Comparison of ENCODE assay signal across 9 cellular contexts in the genomic region with DNA sequence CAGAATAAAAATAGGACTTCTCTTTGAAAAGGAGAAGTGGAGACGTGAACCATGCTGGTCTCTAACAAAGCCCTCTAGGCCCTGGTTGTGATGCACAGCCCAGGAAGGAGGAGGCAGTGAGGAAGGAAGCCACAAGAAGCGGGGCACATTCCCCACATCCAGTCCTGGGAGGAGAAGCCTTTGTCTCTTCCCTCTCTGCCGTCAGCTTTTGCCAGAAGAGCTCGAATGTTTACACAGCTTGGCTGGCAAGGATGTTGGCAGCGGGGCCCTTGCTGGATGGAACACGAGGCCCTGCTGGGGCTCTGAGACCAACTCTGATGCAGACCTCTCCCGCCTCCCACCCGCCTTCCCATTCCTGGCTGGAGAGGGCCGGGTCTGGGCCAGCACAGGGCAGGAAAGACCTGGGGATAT.
DNase-seq lines count a peak whose midpoint lies in the region; ATAC-seq, FAIRE-seq and TF ChIP-seq lines count a peak whose summit lies in the region.
"Had no signal": no experiment of that assay in that cellular context is flagged by ENCODE, and none has a peak within 500 bp of the region (broad histone marks: within the 10 kb centered on the region; RNA-seq: fewer than 3 reads in every experiment).

No MANE protein-coding gene starts in this region.

- CTCF ChIA-PET in OCI-LY7 (lab: Charles Lee; ENCODE audit: unreplicated experiment), result no interaction called here

- H3K4me3 ChIP-seq in heart right ventricle, result no peak overlapping the region
- peak overlapping the region in 1 of 3 donors; percentile 0 for H3K4me3 ChIP-seq in skeletal muscle tissue (ENCODE audit: low read length in 3 of 3)
- H3K4me3 ChIP-seq in OCI-LY7 (ENCODE audit: low read depth, low read length, poor library complexity, severe bottlenecking), result no peak overlapping the region
- no peak overlapping the region for H3K4me3 ChIP-seq in small intestine (ENCODE audit: low read depth in 1 of 2, low read length in 2 of 2)

- intact Hi-C loops in heart right ventricle (cut with DNase I) (no loop called here), OCI-LY7 (cut with micrococcal nuclease; ENCODE audit: unreplicated experiment) (no loop called here)

- ATAC-seq in heart right ventricle (peak in 7 of 8 donors; percentile 66 to 81 (median 73)), GM18520 (IDR thresholded peaks at IDR 0.05; ENCODE audit: unreplicated experiment) (no peak)

- POLR2A ChIA-PET in OCI-LY7 (lab: Charles Lee), result no interaction called here

- peak; percentile 3 for DNase-seq in KBM-7
- DNase-seq in NOMO-1 treated with DMSO at 0.1 percent for 48 hours (lab: John Stamatoyannopoulos, UW; ENCODE audit: unreplicated experiment), result peak; percentile 50
- peak; percentile 39 to 42 for DNase-seq in heart right ventricle
- DNase-seq in OCI-LY7 (ENCODE audit: low spot score), result no peak
- DNase-seq in small intestine, result no peak

- no peak overlapping the region for H2AFZ ChIP-seq in OCI-LY7 (ENCODE audit: low read length)

- no peaks in the 10 kb centered on the region for H3K79me2 ChIP-seq in OCI-LY7 (ENCODE audit: insufficient read depth, low read depth, low read length)

- H3K27ac ChIP-seq in heart right ventricle, result peak overlapping the region in 2 of 10 donors; percentile 19 to 37
- H3K27ac ChIP-seq in skeletal muscle tissue (ENCODE audit: low read depth, low read length), result peak overlapping the region; percentile 33
- H3K27ac ChIP-seq in OCI-LY7 (ENCODE audit: low read depth, low read length, poor library complexity, severe bottlenecking), result no peak overlapping the region
- no peak overlapping the region for H3K27ac ChIP-seq in small intestine (ENCODE audit: low read depth in 1 of 2, low read length in 1 of 2)

- in situ Hi-C loops in KBM-7 (cut with MboI; ENCODE audit: low pct_unique_long_range_greater_than_20kb, low sequenced_read_pairs), result no loop called here

- no TSS peak for BruUV-seq in OCI-LY7 (replicated peaks; lab: Mats Ljungman, UMichigan)

- H3K9ac ChIP-seq in skeletal muscle tissue (ENCODE audit: low read depth in 1 of 3, low read length in 3 of 3), result peak overlapping the region in 2 of 3 donors; percentile 51 to 68

- H3K27me3 ChIP-seq in heart right ventricle (peaks cover 0 to 4% (median 0%) of the 10 kb centered on the region in 7 donors), skeletal muscle tissue (ENCODE audit: control insufficient read depth in 3 of 3, insufficient read depth in 3 of 3, low read length in 3 of 3) (no peaks in the 10 kb centered on the region), small intestine (ENCODE audit: control insufficient read depth in 2 of 2, insufficient read depth in 2 of 2, low read length in 2 of 2) (peaks cover 0 to 2% of the 10 kb centered on the region in 2 donors)

- no peaks in the 10 kb centered on the region for H4K20me1 ChIP-seq in OCI-LY7 (ENCODE audit: insufficient read depth, low read length)

- H3K9me3 ChIP-seq in heart right ventricle (no peaks in the 10 kb centered on the region), skeletal muscle tissue (ENCODE audit: control insufficient read depth in 3 of 3, low read length in 3 of 3) (no peaks in the 10 kb centered on the region), OCI-LY7 (ENCODE audit: low read length) (no peaks in the 10 kb centered on the region), small intestine (ENCODE audit: control insufficient read depth, low read depth) (no peaks in the 10 kb centered on the region)

- no peak for FAIRE-seq in small intestine (lab: Jason Lieb, UNC)
- FAIRE-seq: astrocyte, G401.6 had no signal

- no peak overlapping the region for H3K4me2 ChIP-seq in OCI-LY7 (ENCODE audit: low read length)

- H3K4me1 ChIP-seq in heart right ventricle (peaks cover 0 to 19% (median 0%) of the 10 kb centered on the region in 9 donors), skeletal muscle tissue (ENCODE audit: control insufficient read depth in 3 of 3, insufficient read depth in 3 of 3, low read length in 3 of 3) (peaks cover 13 to 18% (median 13%) of the 10 kb centered on the region in 3 donors), OCI-LY7 (ENCODE audit: insufficient read depth, low read length, poor library complexity, severe bottlenecking) (no peaks in the 10 kb centered on the region), small intestine (ENCODE audit: control insufficient read depth in 2 of 2, insufficient read depth in 1 of 2, low read depth in 1 of 2, low read length in 1 of 2) (no peaks in the 10 kb centered on the region)

- H3K36me3 ChIP-seq in heart right ventricle (no peaks in the 10 kb centered on the region), skeletal muscle tissue (ENCODE audit: control insufficient read depth in 3 of 3, insufficient read depth in 3 of 3, low read length in 3 of 3) (no peaks in the 10 kb centered on the region), OCI-LY7 (ENCODE audit: insufficient read depth, low read length) (no peaks in the 10 kb centered on the region), small intestine (ENCODE audit: control insufficient read depth in 2 of 2, insufficient read depth in 2 of 2, low read length in 2 of 2) (no peaks in the 10 kb centered on the region)

- WGBS in heart right ventricle, 2 donors, result 64 to 67% methylated on average over 9 of the region's 9 CpGs
- 62 to 64% (median 62%) methylated on average over 9 of the region's 9 CpGs for WGBS in small intestine, 3 donors

- no peaks in the 10 kb centered on the region for H3K9me2 ChIP-seq in OCI-LY7 (ENCODE audit: insufficient read depth, low read length)

- TF ChIP-seq CTCF in heart right ventricle (IDR thresholded peaks at IDR 0.05) (no peak), OCI-LY7 (conservative IDR thresholded peaks at IDR 0.05; ENCODE audit: low read length) (no peak)

Comparison
In these comparisons a context has a peak if more than half of its experiments do, and no peak if none do; other contexts are left out.
1. DNase-seq: peak in KBM-7 (single experiment), NOMO-1 treated with DMSO at 0.1 percent for 48 hours (single experiment) and heart right ventricle (2 of 2); none in OCI-LY7 (single experiment) and small intestine (single experiment).